In genomic region chr2:28454016-28454930, GRCh38 we compare ENCODE assay signal across 21 cellular contexts. TPM values are rescaled to one million over a fixed set of nuclear protein-coding genes. Genes with fewer than 3 reads are reported as not detected.
DNase-seq lines count a peak whose midpoint lies in the region; ATAC-seq and TF ChIP-seq lines count a peak whose summit lies in the region.
"Had no signal": no experiment of that assay in that cellular context is flagged by ENCODE, and none has a peak within 500 bp of the region (broad histone marks: within the 10 kb centered on the region; RNA-seq: fewer than 3 reads in every experiment).

No MANE protein-coding gene starts in this region.

- peaks cover 19% of the 10 kb centered on the region for H3K4me1 ChIP-seq in mesenchymal stem cell (ENCODE audit: control insufficient read depth, insufficient read depth, low read depth, low read length)
- H3K4me1 ChIP-seq: body of pancreas had no signal

- CTCF ChIA-PET in AG04449 (lab: Yijun Ruan, JAX) (interaction anchor here (0.9 to 2.8 kb wide), 12 partner anchors 9 to 772 kb away, joined by 3 to 28 read pairs (median 4); no protein-coding TSS in a partner anchor), GM10248 (lab: Yijun Ruan, JAX) (interaction anchor here (0.8 to 3.0 kb wide), 7 partner anchors 13 to 750 kb away, joined by 3 to 17 read pairs (median 5); no protein-coding TSS in a partner anchor)

- H3K4me2 ChIP-seq in mesenchymal stem cell (ENCODE audit: low read length, poor library complexity, severe bottlenecking): no peak overlapping the region

- H3K79me1 ChIP-seq in mesenchymal stem cell (replicated peaks; ENCODE audit: low read length, poor library complexity, severe bottlenecking): no peaks in the 10 kb centered on the region

- H2BK120ac ChIP-seq in mesenchymal stem cell (ENCODE audit: low read depth, low read length): no peak overlapping the region

- TF ChIP-seq CTCF in AG04449 (IDR thresholded peaks at IDR 0.05; ENCODE audit: insufficient read depth, low read length, missing control alignments): no peak
- TF ChIP-seq CTCF in epithelial cell of esophagus (IDR thresholded peaks at IDR 0.05; ENCODE audit: insufficient read depth, low read depth, low read length, missing control alignments): peak; percentile 45
- no peak for TF ChIP-seq CTCF in GM10248 (IDR thresholded peaks at IDR 0.05; ENCODE audit: control extremely low read depth, extremely low read depth, low read depth, missing control alignments)

- no peak overlapping the region for H3K23ac ChIP-seq in mesenchymal stem cell (ENCODE audit: low read length in 2 of 2)

- DNase-seq in AG04449 (ENCODE audit: low read depth, low spot score) (peak; percentile 12), M059J (ENCODE audit: low read depth) (peak; percentile 27), epithelial cell of esophagus (ENCODE audit: low read depth) (peak; percentile 93), mesenchymal stem cell (no peak), GM10248 (ENCODE audit: extremely low spot score) (no peak), nucleus accumbens (lab: John Stamatoyannopoulos, UW) (no peak), A172 (ENCODE audit: low spot score) (no peak)
- DNase-seq: activated T-cell treated with anti-CD3 and anti-CD28 coated beads for 4 hours; body of pancreas; CD4-positive, alpha-beta T cell; DND-41; erythroblast; heart left ventricle; mesendoderm; NCI-H1048; NCI-H2171; NCI-H69; stimulated activated CD4-positive, alpha-beta T cell treated with anti-CD3 and anti-CD28 coated beads, Interleukin-12 subunit alpha, Interleukin-12 subunit beta, amount 100 ng/mL, for 4 hours; upper lobe of left lung had no signal

- no peak overlapping the region for H3K27ac ChIP-seq in mesenchymal stem cell (ENCODE audit: low read length, poor library complexity, severe bottlenecking)
- H3K27ac ChIP-seq: body of pancreas, heart left ventricle had no signal

- no peak overlapping the region for H2BK12ac ChIP-seq in mesenchymal stem cell (ENCODE audit: low read length in 2 of 2)

- no peak for ATAC-seq in HG02852 (IDR thresholded peaks at IDR 0.05; ENCODE audit: unreplicated experiment)
- ATAC-seq: body of pancreas; heart left ventricle; natural killer cell treated with Interleukin-12 subunit alpha and Interleukin-12 subunit beta and Interleukin-15 and Interleukin-18, amount 100 ng/mL, for 72 hours had no signal

- H3K18ac ChIP-seq in mesenchymal stem cell (ENCODE audit: low read depth in 1 of 2, low read length in 2 of 2): no peak overlapping the region

- H2AK5ac ChIP-seq in mesenchymal stem cell (ENCODE audit: low read length, severe bottlenecking): no peak overlapping the region

- H3K9ac ChIP-seq in mesenchymal stem cell (ENCODE audit: low read length): no peak overlapping the region

- H4K91ac ChIP-seq in mesenchymal stem cell (ENCODE audit: low read length): peak overlapping the region; percentile 36

- H4K8ac ChIP-seq in mesenchymal stem cell (ENCODE audit: low read length): no peak overlapping the region

- H3K36me3 ChIP-seq in mesenchymal stem cell (ENCODE audit: control insufficient read depth in 1 of 2, insufficient read depth in 2 of 2, low read depth in 1 of 2, low read length in 2 of 2): no peaks in the 10 kb centered on the region
- H3K36me3 ChIP-seq: heart left ventricle, upper lobe of left lung had no signal

- H3K4me3 ChIP-seq in AG04449 (ENCODE audit: low read depth, low read length) (no peak overlapping the region), epithelial cell of esophagus (ENCODE audit: low read length) (no peak overlapping the region), mesenchymal stem cell (ENCODE audit: insufficient read depth in 1 of 2, low read depth in 1 of 2, low read length in 2 of 2) (no peak overlapping the region)
- H3K4me3 ChIP-seq: body of pancreas, heart left ventricle, upper lobe of left lung had no signal

- no peaks in the 10 kb centered on the region for H3K27me3 ChIP-seq in mesenchymal stem cell (ENCODE audit: control insufficient read depth in 1 of 2, insufficient read depth in 1 of 2, low read length in 2 of 2)
- H3K27me3 ChIP-seq: body of pancreas, heart left ventricle, upper lobe of left lung had no signal

- H3K14ac ChIP-seq in mesenchymal stem cell (ENCODE audit: low read length in 2 of 2): no peak overlapping the region

- no peak overlapping the region for H2BK5ac ChIP-seq in mesenchymal stem cell (ENCODE audit: low read depth, low read length, poor library complexity, severe bottlenecking)

- no peak overlapping the region for H2AFZ ChIP-seq in mesenchymal stem cell (ENCODE audit: low read depth, low read length)

- no peak overlapping the region for H2BK15ac ChIP-seq in mesenchymal stem cell (ENCODE audit: low read depth, poor library complexity, severe bottlenecking)

- no peaks in the 10 kb centered on the region for H3K9me3 ChIP-seq in mesenchymal stem cell (ENCODE audit: control insufficient read depth, low read length)
- H3K9me3 ChIP-seq: body of pancreas, heart left ventricle, upper lobe of left lung had no signal

- H3K4ac ChIP-seq in mesenchymal stem cell (ENCODE audit: low read depth in 1 of 2, low read length in 2 of 2): no peak overlapping the region

- WGBS in mesenchymal stem cell: 91% methylated on average over 14 of the region's 14 CpGs

- POLR2A ChIA-PET in AG04449 (lab: Yijun Ruan, JAX) (interaction anchor here (0.7 kb wide), 1 partner anchor 28 kb away, joined by 3 read pairs; no protein-coding TSS in a partner anchor), GM10248 (lab: Yijun Ruan, JAX) (no interaction called here)

RNA-seq across cellular contexts. Expression of gene PLB1, which starts 41.6 kb away (rescaled TPM):
- total RNA-seq in M059J (2014; rRNA removed; shearing (Covaris generic)): 0.91 and 1.5 TPM in 2 replicates
- polyA plus RNA-seq in mesenchymal stem cell (2013, experiment 1 of 2): 0.70 TPM
- 0.74 TPM for polyA plus RNA-seq in mesenchymal stem cell (2013, experiment 2 of 2)
- total RNA-seq in A172 (2014; rRNA removed; shearing (Covaris generic)): 0.65 and 1.0 TPM in 2 replicates

Comparison
In these comparisons a context has a peak if more than half of its experiments do, and no peak if none do; other contexts are left out.
1. DNase-seq: peak in AG04449 (single experiment), M059J (single experiment) and epithelial cell of esophagus (single experiment); none in mesenchymal stem cell (single experiment), GM10248 (single experiment), nucleus accumbens (0 of 56) and A172 (single experiment).